ENCODE assay signal across 14 cellular contexts in genomic region chr15:40420071-40420713, GRCh38. TPM values are rescaled to one million over a fixed set of nuclear protein-coding genes. Genes with fewer than 3 reads are reported as not detected.
DNase-seq lines count a peak whose midpoint lies in the region; ATAC-seq and TF ChIP-seq lines count a peak whose summit lies in the region.
"Had no signal": no experiment of that assay in that cellular context is flagged by ENCODE, and none has a peak within 500 bp of the region (broad histone marks: within the 10 kb centered on the region; RNA-seq: fewer than 3 reads in every experiment).

No MANE protein-coding gene starts in this region.

- H3K27ac ChIP-seq in PC-9 (peak overlapping the region; percentile 40), ovary (peak overlapping the region in 1 of 2 donors; percentile 54)
- H3K27ac ChIP-seq: esophagus squamous epithelium had no signal

- no peaks in the 10 kb centered on the region; the same call in 1 of the 2 replicates for H3K36me3 ChIP-seq in Caco-2 (ENCODE audit: control insufficient read depth, insufficient read depth, low read length)
- no peaks in the 10 kb centered on the region for H3K36me3 ChIP-seq in PC-9 (ENCODE audit: low read depth)
- no peaks in the 10 kb centered on the region for H3K36me3 ChIP-seq in ovary

- no peaks in the 10 kb centered on the region for H3K4me1 Mint-ChIP-seq in Caco-2 (ENCODE audit: low read depth, unreplicated experiment)

- no peak overlapping the region for H3K27ac Mint-ChIP-seq in Caco-2 (ENCODE audit: unreplicated experiment)
- H3K27ac Mint-ChIP-seq: T-helper 1 cell treated with Interleukin-12 subunit alpha and Interleukin-12 subunit beta and Interleukin-4 antibody, amounts not matched to agents 30 μg/mL and 1 μg/mL, for 36 hours had no signal

- TF ChIP-seq EP300 in ovary (IDR thresholded peaks at IDR 0.05), result no peak

- H3K36me3 Mint-ChIP-seq in Caco-2 (ENCODE audit: insufficient read depth, unreplicated experiment), result peaks cover 6% of the 10 kb centered on the region

- DNase-seq in Caco-2 (no peak), PC-9 (no peak), Right ventricle myocardium superior (peak; percentile 53), ovary (peak in 4 of 5 donors; percentile 47 to 60 (median 54)), cortex of kidney (lab: John Stamatoyannopoulos, UW) (no peak), C1 segment of cervical spinal cord (lab: John Stamatoyannopoulos, UW) (no peak)
- no peak for DNase-seq in activated CD4-positive, alpha-beta T cell treated with anti-CD3 and anti-CD28 coated beads for 48 hours
- DNase-seq: activated naive CD4-positive, alpha-beta T cell treated with Interleukin-2 at 50 U/mL for 16 hours; esophagus squamous epithelium; Kasumi-1; NCI-H446 treated with DMSO at 0.1 percent for 48 hours; OCI-M1 had no signal

- no peaks in the 10 kb centered on the region for H4K20me1 ChIP-seq in PC-9 (ENCODE audit: insufficient read depth)

- H3K4me3 Mint-ChIP-seq in Caco-2 (ENCODE audit: unreplicated experiment), result no peak overlapping the region
- H3K4me3 Mint-ChIP-seq: T-helper 1 cell treated with Interleukin-12 subunit alpha and Interleukin-12 subunit beta and Interleukin-4 antibody, amounts not matched to agents 30 μg/mL and 1 μg/mL, for 36 hours had no signal

- no peaks in the 10 kb centered on the region for H3K27me3 Mint-ChIP-seq in Caco-2 (ENCODE audit: insufficient read depth, unreplicated experiment)

- H3K4me3 ChIP-seq in Caco-2 (ENCODE audit: low read depth, low read length) (no peak overlapping the region), PC-9 (no peak overlapping the region), ovary (no peak overlapping the region)
- H3K4me3 ChIP-seq: esophagus squamous epithelium had no signal

- H3K9me3 Mint-ChIP-seq in Caco-2 (ENCODE audit: unreplicated experiment), result no peaks in the 10 kb centered on the region
- H3K9me3 Mint-ChIP-seq: T-helper 1 cell treated with Interleukin-12 subunit alpha and Interleukin-12 subunit beta and Interleukin-4 antibody, amounts not matched to agents 30 μg/mL and 1 μg/mL, for 36 hours had no signal

- H3K27me3 ChIP-seq in Caco-2 (replicated peaks; ENCODE audit: control insufficient read depth, insufficient read depth, low read length) (no peaks in the 10 kb centered on the region), PC-9 (ENCODE audit: insufficient read depth, low read depth) (no peaks in the 10 kb centered on the region), ovary (no peaks in the 10 kb centered on the region)
- H3K27me3 ChIP-seq: esophagus squamous epithelium had no signal

- peak overlapping the region; percentile 42 for H3K4me2 ChIP-seq in PC-9

- 24 to 39% (median 26%) methylated on average over 11 of the region's 11 CpGs for WGBS in ovary, 3 donors

- peaks cover 5% of the 10 kb centered on the region; the same call in 1 of the 2 replicates for H3K4me1 ChIP-seq in Caco-2
- H3K4me1 ChIP-seq in PC-9 (replicated peaks; ENCODE audit: insufficient read depth), result peaks cover 20% of the 10 kb centered on the region
- peaks cover 14% of the 10 kb centered on the region for H3K4me1 ChIP-seq in ovary (ENCODE audit: insufficient read depth)

- ATAC-seq in Right ventricle myocardium superior (ENCODE audit: poor library complexity) (peak; percentile 71), GM18861 (IDR thresholded peaks at IDR 0.05; ENCODE audit: unreplicated experiment) (no peak)

- BruUV-seq in Caco-2 (replicated peaks; lab: Mats Ljungman, UMichigan) (TSS peak; percentile 24), PC-9 (replicated peaks; lab: Mats Ljungman, UMichigan) (no TSS peak)

- CTCF ChIA-PET in Caco-2 (lab: Charles Lee), result interaction anchor here (1.4 to 4.3 kb wide), 2 partner anchors 76 to 141 kb away, joined by 3 to 31 read pairs; no protein-coding TSS in a partner anchor
- CTCF ChIA-PET in PC-9 (lab: Charles Lee), result interaction anchor here (0.8 kb wide), 1 partner anchor 10 kb away, joined by 5 read pairs; no protein-coding TSS in a partner anchor

- no peaks in the 10 kb centered on the region for H3K9me2 ChIP-seq in PC-9 (ENCODE audit: insufficient read depth)

- H3F3A ChIP-seq in PC-9 (ENCODE audit: insufficient read depth, low read depth), result peaks cover 21% of the 10 kb centered on the region

- H3K9me3 ChIP-seq in Caco-2 (no peaks in the 10 kb centered on the region), PC-9 (ENCODE audit: insufficient read depth, low read depth) (no peaks in the 10 kb centered on the region), ovary (no peaks in the 10 kb centered on the region)
- H3K9me3 ChIP-seq: esophagus squamous epithelium had no signal

- H2AFZ ChIP-seq in PC-9, result no peak overlapping the region

- no peak for TF ChIP-seq POLR2A in ovary (IDR thresholded peaks at IDR 0.05)

- POLR2A ChIA-PET in Caco-2 (lab: Charles Lee) (no interaction called here), PC-9 (lab: Charles Lee; ENCODE audit: unreplicated experiment) (interaction anchor here (0.6 kb wide), 1 partner anchor 77 kb away, joined by 3 read pairs; no protein-coding TSS in a partner anchor)

- no peaks in the 10 kb centered on the region for H3K79me2 ChIP-seq in PC-9 (ENCODE audit: low read depth)

- intact Hi-C loops in Caco-2 (cut with micrococcal nuclease; ENCODE audit: unreplicated experiment) (loop anchor here (5.0 kb wide), 1 partner anchor 98 kb away; the partner anchor contains the start of gene INAFM2), PC-9 (cut with micrococcal nuclease; ENCODE audit: unreplicated experiment) (loop anchor here (1.0 to 10.0 kb wide), 4 partner anchors 38 to 205 kb away; partner anchors contain the start of genes INAFM2 and KNSTRN), Right ventricle myocardium superior (cut with DNase I) (loop anchor here (2.0 to 5.0 kb wide), 3 partner anchors 53 to 137 kb away; partner anchors contain the start of genes ANKRD63 and INAFM2), ovary (cut with DNase I) (loop anchor here in 3 of 4 donors (2.0 to 10.0 kb wide), 8 partner anchors 53 to 375 kb away; partner anchors contain the start of gene ANKRD63 (in 2 of the 3))

- no peak for TF ChIP-seq CTCF in Caco-2 (IDR thresholded peaks at IDR 0.05; ENCODE audit: insufficient read depth in 1 of 2, low read depth in 1 of 2, low read length in 1 of 2, severe bottlenecking in 1 of 2, unreplicated experiment in 1 of 2)
- TF ChIP-seq CTCF in PC-9 (conservative IDR thresholded peaks at IDR 0.05), result no peak
- TF ChIP-seq CTCF in ovary (IDR thresholded peaks at IDR 0.05), result no peak

RNA-seq across cellular contexts. Expression of gene IVD, which starts 14.6 kb away (rescaled TPM):
- 74.5 and 76.6 TPM in 2 replicates for total RNA-seq in Caco-2 (2022)
- 82.5 and 83.7 TPM in 2 replicates for total RNA-seq in PC-9 (2021)
- total RNA-seq in Right ventricle myocardium superior, result 90.8 TPM
- total RNA-seq in ovary, result 100 to 1,000 TPM in 1 of 7 donors, 10 to 100 TPM in 6; 51.5 to 105 (median 91.7) TPM
- 10 to 100 TPM; 53.2 to 98.4 TPM for polyA plus RNA-seq in ovary

RNA-seq across cellular contexts. Expression of gene BAHD1, which starts 20.6 kb away (rescaled TPM):
- 25.9 and 28.1 TPM in 2 replicates for total RNA-seq in Caco-2 (2022)
- 17.3 and 19.1 TPM in 2 replicates for total RNA-seq in PC-9 (2021)
- 16.2 TPM for total RNA-seq in Right ventricle myocardium superior
- total RNA-seq in ovary, result 10 to 100 TPM; 16.0 to 67.3 (median 45.7) TPM
- polyA plus RNA-seq in ovary, result 10 to 100 TPM; 14.8 to 21.2 TPM

RNA-seq across cellular contexts. Expression of gene KNSTRN, which starts 37.7 kb away (rescaled TPM):
- total RNA-seq in Caco-2 (2022), result 67.5 and 74.7 TPM in 2 replicates
- total RNA-seq in PC-9 (2021), result 85.2 and 95.6 TPM in 2 replicates
- total RNA-seq in Right ventricle myocardium superior, result 7.9 TPM
- 1 to 10 TPM; 6.0 to 7.9 (median 6.6) TPM for total RNA-seq in ovary
- polyA plus RNA-seq in ovary, result 10 to 100 TPM in 1 of 2 donors, 1 to 10 TPM in 1; 5.8 to 10.7 TPM

RNA-seq across cellular contexts. Expression of gene CHST14, which starts 50.6 kb away (rescaled TPM):
- 17.0 and 19.6 TPM in 2 replicates for total RNA-seq in Caco-2 (2022)
- 30.6 and 34.3 TPM in 2 replicates for total RNA-seq in PC-9 (2021)
- 7.5 TPM for total RNA-seq in Right ventricle myocardium superior
- 10 to 100 TPM in 6 of 7 donors, 1 to 10 TPM in 1; 8.2 to 28.3 (median 23.8) TPM for total RNA-seq in ovary
- 10 to 100 TPM; 19.9 to 25.8 TPM for polyA plus RNA-seq in ovary

Comparison
In these comparisons a context has a peak if more than half of its experiments do, and no peak if none do; other contexts are left out.
1. DNase-seq: peak in Right ventricle myocardium superior (single experiment) and ovary (4 of 5); none in Caco-2 (0 of 2), PC-9 (0 of 2), activated CD4-positive, alpha-beta T cell treated with anti-CD3 and anti-CD28 coated beads for 48 hours (single experiment), cortex of kidney (single experiment) and C1 segment of cervical spinal cord (0 of 14).